Comparison of ENCODE assay signal across 8 cellular contexts in the genomic region with DNA sequence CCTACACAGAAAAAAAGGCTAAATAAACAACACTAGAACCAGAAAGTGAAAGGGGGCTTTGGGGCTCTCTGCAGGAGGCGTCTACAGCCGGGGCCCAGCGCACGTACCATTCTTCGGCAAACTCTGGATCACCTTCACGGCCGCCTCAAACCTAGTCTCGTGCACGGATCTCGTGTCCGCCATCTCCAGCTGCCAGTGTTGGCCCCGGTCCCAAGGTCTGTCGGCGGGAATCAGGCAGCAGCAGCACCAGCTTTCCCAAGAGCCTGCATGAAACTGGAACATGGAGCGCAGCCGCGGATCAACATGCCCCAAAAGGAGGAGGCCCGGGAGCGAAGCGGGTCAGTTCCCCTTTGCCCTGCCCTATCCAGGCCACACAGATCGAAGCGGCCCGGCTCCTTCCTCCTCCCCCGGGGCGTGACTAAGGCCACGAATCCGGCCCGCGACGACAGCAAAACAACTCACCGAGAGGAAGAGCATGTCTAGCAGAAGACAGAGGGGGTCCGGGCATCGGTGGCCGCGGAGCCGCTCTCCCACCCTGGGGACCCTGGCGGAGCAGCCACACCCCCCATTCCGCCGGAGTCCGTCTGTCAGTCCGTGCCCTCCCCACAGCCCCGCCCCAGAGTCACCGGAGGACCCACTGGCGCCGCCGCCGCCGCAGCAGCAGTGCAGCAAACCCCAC. TPM values are rescaled to one million over a fixed set of nuclear protein-coding genes. Genes with fewer than 3 reads are reported as not detected.
DNase-seq lines count a peak whose midpoint lies in the region; ATAC-seq and TF ChIP-seq lines count a peak whose summit lies in the region.

A gene with protein sequence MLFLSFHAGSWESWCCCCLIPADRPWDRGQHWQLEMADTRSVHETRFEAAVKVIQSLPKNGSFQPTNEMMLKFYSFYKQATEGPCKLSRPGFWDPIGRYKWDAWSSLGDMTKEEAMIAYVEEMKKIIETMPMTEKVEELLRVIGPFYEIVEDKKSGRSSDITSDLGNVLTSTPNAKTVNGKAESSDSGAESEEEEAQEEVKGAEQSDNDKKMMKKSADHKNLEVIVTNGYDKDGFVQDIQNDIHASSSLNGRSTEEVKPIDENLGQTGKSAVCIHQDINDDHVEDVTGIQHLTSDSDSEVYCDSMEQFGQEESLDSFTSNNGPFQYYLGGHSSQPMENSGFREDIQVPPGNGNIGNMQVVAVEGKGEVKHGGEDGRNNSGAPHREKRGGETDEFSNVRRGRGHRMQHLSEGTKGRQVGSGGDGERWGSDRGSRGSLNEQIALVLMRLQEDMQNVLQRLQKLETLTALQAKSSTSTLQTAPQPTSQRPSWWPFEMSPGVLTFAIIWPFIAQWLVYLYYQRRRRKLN (minus strand): TSS at position 586 of the 679 bp plus-strand sequence. CDS start 109 bp downstream, at position 477.

- H3K23ac ChIP-seq in neuronal stem cell (ENCODE audit: low read depth, low read length, poor library complexity): peak within 1 kb of the TSS; percentile 89

- peaks cover 37% of the 10 kb centered on the region for H3K4me1 Mint-ChIP-seq in activated naive CD4-positive, alpha-beta T cell treated with anti-CD3 and anti-CD28 coated beads, Interleukin-2, amount 10 ng/mL, durations not matched to agents 7 days and 5 days

- H3K4me3 ChIP-seq in Loucy (ENCODE audit: low read length, poor library complexity, severe bottlenecking) (peak within 1 kb of the TSS; percentile 90), gastroesophageal sphincter (peak within 1 kb of the TSS; percentile 47 to 78), neuronal stem cell (ENCODE audit: low read length in 2 of 2) (peak within 1 kb of the TSS; percentile 61 to 93), thoracic aorta (peak within 1 kb of the TSS; percentile 78)

- peak within 1 kb of the TSS; percentile 95 for H3K18ac ChIP-seq in neuronal stem cell (ENCODE audit: low read length)

- peak within 1 kb of the TSS; percentile 98 for H3K9ac ChIP-seq in Loucy (ENCODE audit: low read depth, low read length, poor library complexity, severe bottlenecking)
- H3K9ac ChIP-seq in neuronal stem cell (ENCODE audit: low read depth, low read length, poor library complexity): peak within 1 kb of the TSS; percentile 92

- no peak within 1 kb of the TSS for H2AK5ac ChIP-seq in neuronal stem cell (ENCODE audit: low read depth, low read length)

- H3K9me3 Mint-ChIP-seq in activated naive CD4-positive, alpha-beta T cell treated with anti-CD3 and anti-CD28 coated beads, Interleukin-2, amount 10 ng/mL, durations not matched to agents 7 days and 5 days: no peaks in the 10 kb centered on the region

- 0% methylated on average over 5 to 13 of the region's 48 CpGs for WGBS in gastroesophageal sphincter (ENCODE audit: low coverage in 1 of 2), 2 donors
- WGBS in neuronal stem cell (ENCODE audit: extremely low coverage in 2 of 2, insufficient read length in 2 of 2, insufficient replicate concordance in 1 of 2), 2 donors: no CpG with 5 or more reads among the region's 48 CpGs

- H2BK120ac ChIP-seq in neuronal stem cell (ENCODE audit: low read depth, low read length): no peak within 1 kb of the TSS

- peaks cover 6% of the 10 kb centered on the region for H3F3A ChIP-seq in Loucy (ENCODE audit: low read depth)

- peak; percentile 80 for DNase-seq in G401 (ENCODE audit: low spot score)
- DNase-seq in H4 (ENCODE audit: low spot score): peak; percentile 53
- peak; percentile 75 for DNase-seq in SK-N-DZ (ENCODE audit: low spot score)
- DNase-seq in activated naive CD4-positive, alpha-beta T cell treated with anti-CD3 and anti-CD28 coated beads, Interleukin-2, amount 10 ng/mL, durations not matched to agents 7 days and 5 days: peak; percentile 83
- peak; percentile 73 for DNase-seq in neuronal stem cell (ENCODE audit: low spot score)
- peak; percentile 73 for DNase-seq in thoracic aorta (ENCODE audit: low spot score)

- H4K20me1 ChIP-seq in Loucy (ENCODE audit: insufficient read depth, low read length, poor library complexity, severe bottlenecking): no peaks in the 10 kb centered on the region

- H3K27ac ChIP-seq in gastroesophageal sphincter: peak within 1 kb of the TSS; percentile 88 to 99 (median 93)
- peak within 1 kb of the TSS; percentile 99 for H3K27ac ChIP-seq in neuronal stem cell (replicated peaks; ENCODE audit: low read length)
- H3K27ac ChIP-seq in thoracic aorta: peak within 1 kb of the TSS; percentile 97

- H3K4me1 ChIP-seq in Loucy (ENCODE audit: insufficient read depth, low read length, poor library complexity, severe bottlenecking) (peaks cover 16% of the 10 kb centered on the region), gastroesophageal sphincter (peaks cover 0 to 59% (median 11%) of the 10 kb centered on the region in 3 donors), neuronal stem cell (ENCODE audit: control insufficient read depth in 2 of 2, insufficient read depth in 1 of 2, low read depth in 1 of 2, low read length in 2 of 2) (peaks cover 4 to 6% of the 10 kb centered on the region in 2 donors), thoracic aorta (ENCODE audit: control insufficient read depth in 1 of 2, low read depth in 2 of 2) (peaks cover 17 to 23% of the 10 kb centered on the region in 2 donors)

- CTCF ChIA-PET in activated naive CD4-positive, alpha-beta T cell treated with anti-CD3 and anti-CD28 coated beads, Interleukin-2, amount 10 ng/mL, durations not matched to agents 7 days and 5 days (lab: Charles Lee): interaction anchor here (1.7 to 2.0 kb wide), 2 partner anchors 12 to 17 kb away, joined by 6 to 9 read pairs; no protein-coding TSS in a partner anchor

- no peak for TF ChIP-seq EP300 in gastroesophageal sphincter (IDR thresholded peaks at IDR 0.05)

- H3K79me2 ChIP-seq in Loucy (ENCODE audit: insufficient read depth, low read length): peaks cover 34% of the 10 kb centered on the region

- no peak within 1 kb of the TSS for H3K14ac ChIP-seq in neuronal stem cell (ENCODE audit: low read length)

- no peak within 1 kb of the TSS for H4K91ac ChIP-seq in neuronal stem cell (ENCODE audit: low read depth, low read length, poor library complexity)

- H3K9me3 ChIP-seq in Loucy (ENCODE audit: insufficient read depth, low read depth, low read length) (no peaks in the 10 kb centered on the region), gastroesophageal sphincter (no peaks in the 10 kb centered on the region), neuronal stem cell (replicated peaks in 1 of 2; ENCODE audit: control insufficient read depth in 2 of 2, insufficient read depth in 1 of 2, low read depth in 1 of 2, low read length in 2 of 2) (no peaks in the 10 kb centered on the region), thoracic aorta (no peaks in the 10 kb centered on the region)

- no peaks in the 10 kb centered on the region for H3K27me3 Mint-ChIP-seq in activated naive CD4-positive, alpha-beta T cell treated with anti-CD3 and anti-CD28 coated beads, Interleukin-2, amount 10 ng/mL, durations not matched to agents 7 days and 5 days

- H3K79me1 ChIP-seq in neuronal stem cell (ENCODE audit: low read depth, low read length): no peaks in the 10 kb centered on the region

- H3K4me2 ChIP-seq in Loucy (ENCODE audit: low read depth, low read length, poor library complexity, severe bottlenecking) (peak within 1 kb of the TSS; percentile 91), neuronal stem cell (ENCODE audit: insufficient read depth, low read length, poor library complexity, severe bottlenecking) (peak within 1 kb of the TSS; percentile 94)

- H3K36me3 ChIP-seq in Loucy (ENCODE audit: insufficient read depth, low read length): no peaks in the 10 kb centered on the region
- H3K36me3 ChIP-seq in gastroesophageal sphincter: no peaks in the 10 kb centered on the region
- H3K36me3 ChIP-seq in neuronal stem cell (replicated peaks in 1 of 2; ENCODE audit: control insufficient read depth in 2 of 2, insufficient read depth in 2 of 2, low read length in 2 of 2): peaks cover 0 to 10% of the 10 kb centered on the region in 2 donors
- no peaks in the 10 kb centered on the region for H3K36me3 ChIP-seq in thoracic aorta

- no peaks in the 10 kb centered on the region for H3K9me2 ChIP-seq in Loucy (replicated peaks; ENCODE audit: low read depth, low read length)

- H3K27ac Mint-ChIP-seq in activated naive CD4-positive, alpha-beta T cell treated with anti-CD3 and anti-CD28 coated beads, Interleukin-2, amount 10 ng/mL, durations not matched to agents 7 days and 5 days: peak within 1 kb of the TSS; percentile 100

- in situ Hi-C loops in G401 (cut with HindIII; ENCODE audit: low sequenced_read_pairs): no loop called here

- peak in 1 of 2 donors; percentile 65 for TF ChIP-seq POLR2A in gastroesophageal sphincter (IDR thresholded peaks at IDR 0.05)

- ATAC-seq in gastroesophageal sphincter: peak; percentile 78
- peak; percentile 25 for ATAC-seq in thoracic aorta (ENCODE audit: insufficient number of reproducible peaks, low FRiP score, low read depth)

- H2AFZ ChIP-seq in Loucy (ENCODE audit: low read length): peak within 1 kb of the TSS; percentile 92
- H2AFZ ChIP-seq in neuronal stem cell (ENCODE audit: low read length): peak within 1 kb of the TSS; percentile 79

- H2BK5ac ChIP-seq in neuronal stem cell (ENCODE audit: low read length): no peak within 1 kb of the TSS

- H3K27me3 ChIP-seq in Loucy (ENCODE audit: insufficient read depth, low read length, poor library complexity, severe bottlenecking) (no peaks in the 10 kb centered on the region), gastroesophageal sphincter (no peaks in the 10 kb centered on the region), neuronal stem cell (ENCODE audit: control insufficient read depth in 3 of 3, insufficient read depth in 3 of 3, low read depth in 1 of 3, low read length in 3 of 3) (no peaks in the 10 kb centered on the region), thoracic aorta (replicated peaks; ENCODE audit: insufficient read depth) (no peaks in the 10 kb centered on the region)

- H3K4me3 Mint-ChIP-seq in activated naive CD4-positive, alpha-beta T cell treated with anti-CD3 and anti-CD28 coated beads, Interleukin-2, amount 10 ng/mL, durations not matched to agents 7 days and 5 days: peak within 1 kb of the TSS; percentile 87

- no peak within 1 kb of the TSS for H2BK12ac ChIP-seq in neuronal stem cell (ENCODE audit: low read length)

- no peak within 1 kb of the TSS for H3K4ac ChIP-seq in neuronal stem cell (ENCODE audit: low read length)

- H4K8ac ChIP-seq in neuronal stem cell (ENCODE audit: low read depth, low read length): no peak within 1 kb of the TSS

- H3K36me3 Mint-ChIP-seq in activated naive CD4-positive, alpha-beta T cell treated with anti-CD3 and anti-CD28 coated beads, Interleukin-2, amount 10 ng/mL, durations not matched to agents 7 days and 5 days: peaks cover 9% of the 10 kb centered on the region

- H2BK15ac ChIP-seq in neuronal stem cell (ENCODE audit: low read length): peak within 1 kb of the TSS; percentile 20

- no peak for TF ChIP-seq CTCF in Loucy (conservative IDR thresholded peaks at IDR 0.05; ENCODE audit: low read length)
- TF ChIP-seq CTCF in gastroesophageal sphincter (IDR thresholded peaks at IDR 0.05): peak in 1 of 4 experiments; percentile 21
- no peak for TF ChIP-seq CTCF in thoracic aorta (IDR thresholded peaks at IDR 0.05)

RNA-seq across cellular contexts. Expression of the gene that starts here (rescaled TPM):
- 17.6 and 18.6 TPM in 2 replicates for total RNA-seq in G401 (2014; rRNA removed; shearing (Covaris generic))
- total RNA-seq in H4 (2014; rRNA removed; shearing (Covaris generic)): 10.1 and 15.5 TPM in 2 replicates
- 14.7 and 20.1 TPM in 2 replicates for polyA plus RNA-seq in SK-N-DZ (2014; cell fraction: cytosol; rRNA removed)
- 9.2 and 9.6 TPM in 2 replicates for polyA plus RNA-seq in SK-N-DZ (2014; cell fraction: nucleus; rRNA removed)
- total RNA-seq in gastroesophageal sphincter (10 to 100 TPM; 14.9 to 34.0 (median 20.2) TPM), thoracic aorta (10 to 100 TPM; 11.1 to 16.8 TPM)
- polyA plus RNA-seq in neuronal stem cell (2013, experiment 1 of 2): 8.5 TPM
- polyA plus RNA-seq in neuronal stem cell (2013, experiment 2 of 2): 8.4 TPM

Comparison
In these comparisons a context has a peak if more than half of its experiments do, and no peak if none do; other contexts are left out.
1. Peak in every context shown above with its lines: DNase-seq, ATAC-seq, H3K4me3 ChIP-seq and H3K27ac ChIP-seq.